ENCODE assay signal across 2 cellular contexts in the genomic region with DNA sequence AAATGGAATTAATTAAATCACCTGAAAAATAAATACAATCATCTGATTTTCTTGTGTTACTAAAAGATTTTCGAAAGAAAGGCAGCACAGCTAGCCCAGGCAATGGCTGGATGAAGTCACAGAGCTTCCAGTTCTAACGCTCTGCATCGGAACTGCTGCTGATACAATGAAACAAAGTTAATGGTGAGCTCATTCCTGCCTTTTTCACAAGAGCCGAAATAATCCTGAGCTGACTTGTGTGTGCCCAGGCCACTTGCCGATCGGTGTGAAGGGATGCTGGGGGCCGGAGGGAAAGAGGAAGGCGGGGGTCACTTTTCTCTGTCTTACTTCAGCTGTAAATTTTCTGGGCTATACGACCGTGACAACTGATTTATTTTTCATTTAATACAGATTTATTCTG.
TF ChIP-seq lines count a peak whose summit lies in the region.

No MANE protein-coding gene starts in this region.

TF ChIP-seq in HepG2, 621 proteins besides CTCF, POLR2A, EP300 and RAD21:
- TF ChIP-seq ZNF503 (CRISPR knock-in tag; IDR thresholded peaks at IDR 0.05) (no peak), ZNF777 (CRISPR knock-in tag; IDR thresholded peaks at IDR 0.05) (no peak), MAZ (IDR thresholded peaks at IDR 0.05; ENCODE audit: borderline replicate concordance, low read depth, low read length) (no peak), MAZ (CRISPR knock-in tag; IDR thresholded peaks at IDR 0.05; ENCODE audit: low read depth) (no peak), ZNF263 (CRISPR knock-in tag; IDR thresholded peaks at IDR 0.05) (no peak), CBX2 (IDR thresholded peaks at IDR 0.05; ENCODE audit: low read depth, low read length) (no peak), CBX2 (CRISPR knock-in tag; IDR thresholded peaks at IDR 0.05; ENCODE audit: low read depth) (no peak), ZNF564 (CRISPR knock-in tag; IDR thresholded peaks at IDR 0.05) (no peak), ZNF720 (CRISPR knock-in tag; IDR thresholded peaks at IDR 0.05) (no peak), TCF7 (IDR thresholded peaks at IDR 0.05; ENCODE audit: low read depth) (no peak), ZNF672 (CRISPR knock-in tag; IDR thresholded peaks at IDR 0.05) (no peak), ZNF101 (CRISPR knock-in tag; IDR thresholded peaks at IDR 0.05; ENCODE audit: borderline replicate concordance, low read depth) (no peak), ZNF407 (CRISPR knock-in tag; IDR thresholded peaks at IDR 0.05; ENCODE audit: not compliant biosample characterization) (no peak), JUNB (CRISPR knock-in tag; IDR thresholded peaks at IDR 0.05; ENCODE audit: borderline replicate concordance) (no peak), ZNF782 (CRISPR knock-in tag; IDR thresholded peaks at IDR 0.05; ENCODE audit: borderline replicate concordance) (no peak)
- TF ChIP-seq, protein P1, sequence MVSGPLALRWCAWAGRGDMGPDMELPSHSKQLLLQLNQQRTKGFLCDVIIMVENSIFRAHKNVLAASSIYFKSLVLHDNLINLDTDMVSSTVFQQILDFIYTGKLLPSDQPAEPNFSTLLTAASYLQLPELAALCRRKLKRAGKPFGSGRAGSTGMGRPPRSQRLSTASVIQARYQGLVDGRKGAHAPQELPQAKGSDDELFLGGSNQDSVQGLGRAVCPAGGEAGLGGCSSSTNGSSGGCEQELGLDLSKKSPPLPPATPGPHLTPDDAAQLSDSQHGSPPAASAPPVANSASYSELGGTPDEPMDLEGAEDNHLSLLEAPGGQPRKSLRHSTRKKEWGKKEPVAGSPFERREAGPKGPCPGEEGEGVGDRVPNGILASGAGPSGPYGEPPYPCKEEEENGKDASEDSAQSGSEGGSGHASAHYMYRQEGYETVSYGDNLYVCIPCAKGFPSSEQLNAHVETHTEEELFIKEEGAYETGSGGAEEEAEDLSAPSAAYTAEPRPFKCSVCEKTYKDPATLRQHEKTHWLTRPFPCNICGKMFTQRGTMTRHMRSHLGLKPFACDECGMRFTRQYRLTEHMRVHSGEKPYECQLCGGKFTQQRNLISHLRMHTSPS (CRISPR knock-in tag; IDR thresholded peaks at IDR 0.05; ENCODE audit: low read depth): no peak

TF ChIP-seq in H1, 55 proteins besides CTCF, POLR2A, EP300 and RAD21:
- TF ChIP-seq FOSL1 (IDR thresholded peaks at IDR 0.05; ENCODE audit: insufficient read depth, low read depth, low read length) (no peak), JUND (IDR thresholded peaks at IDR 0.05; ENCODE audit: low read length) (no peak), SUZ12 (IDR thresholded peaks at IDR 0.05; ENCODE audit: low read length) (no peak), RFX5 (IDR thresholded peaks at IDR 0.05; ENCODE audit: borderline replicate concordance, low read depth, low read length) (no peak), NANOG (IDR thresholded peaks at IDR 0.05; ENCODE audit: insufficient read depth, low read depth, low read length, poor library complexity, severe bottlenecking) (no peak), E2F6 (IDR thresholded peaks at IDR 0.05) (no peak)
